ENCODE assay signal across 37 cellular contexts in genomic region chr3:63849175-63849574, GRCh38. TPM values are rescaled to one million over a fixed set of nuclear protein-coding genes. Genes with fewer than 3 reads are reported as not detected.
"Had no signal": no experiment of that assay in that cellular context is flagged by ENCODE, and none has a peak within 500 bp of the region (broad histone marks: within the 10 kb centered on the region; RNA-seq: fewer than 3 reads in every experiment).

No MANE protein-coding gene starts in this region.

- H3K27me3 Mint-ChIP-seq: naive thymus-derived CD4-positive, alpha-beta T cell; natural killer cell treated with Interleukin-12 subunit alpha and Interleukin-12 subunit beta and Interleukin-15 and Interleukin-18, amount 100 ng/mL, for 72 hours; progenitor cell of endocrine pancreas; stimulated activated memory B cell treated with anti-CD40 and anti-IgM and Interleukin-4, amounts not matched to agents 10 μg/mL and 1 μg/mL and 100 μg/mL, for 72 hours; stimulated activated naive CD8-positive, alpha-beta T cell treated with anti-CD3 and anti-CD28 coated beads, Interleukin-15, amount 100 ng/mL, for 72 hours had no signal

- DNase-seq: hypothalamus; immature natural killer cell; kidney; left colon; left lung; lower lobe of right lung; mammary epithelial cell; mesenchymal stem cell; mucosa of descending colon; naive thymus-derived CD4-positive, alpha-beta T cell; ovary; right lobe of liver; stimulated activated CD4-positive, alpha-beta T cell treated with anti-CD3 and anti-CD28 coated beads, Interleukin-1b, Interleukin-23, amount 100 ng/mL, for 48 hours; stimulated activated CD4-positive, alpha-beta T cell treated with anti-CD3 and anti-CD28 coated beads, Interleukin-2, amount 100 ng/mL, for 48 hours; stimulated activated CD4-positive, alpha-beta T cell treated with anti-CD3 and anti-CD28 coated beads, Interleukin-4, amount 100 ng/mL, for 4 hours; stimulated activated CD8-positive, alpha-beta memory T cell treated with anti-CD3 and anti-CD28 coated beads, Interleukin-4, amount 100 ng/mL, for 48 hours; stimulated activated naive CD4-positive, alpha-beta T cell treated with Interleukin-2 at 50 U/mL for 16 hours; stimulated activated naive CD8-positive, alpha-beta T cell treated with anti-CD3 and anti-CD28 coated beads, Interleukin-15, amount 100 ng/mL, for 72 hours; substantia nigra had no signal

- H3K4me2 ChIP-seq: smooth muscle cell had no signal

- H3K36me3 Mint-ChIP-seq: immature natural killer cell; natural killer cell treated with Interleukin-12 subunit alpha and Interleukin-12 subunit beta and Interleukin-15 and Interleukin-18, amount 100 ng/mL, for 72 hours had no signal

- H3K27ac ChIP-seq: left lung, lower lobe of right lung, ovary, right atrium auricular region, right lobe of liver, tibial nerve, upper lobe of left lung, vagina had no signal

- H3K4me3 ChIP-seq: left lung, lower lobe of right lung, mucosa of descending colon, ovary, right atrium auricular region, right lobe of liver, smooth muscle cell, tibial nerve, upper lobe of left lung, vagina had no signal

- H3K4me3 Mint-ChIP-seq: immature natural killer cell; mesothelial cell of epicardium; naive thymus-derived CD4-positive, alpha-beta T cell; natural killer cell treated with Interleukin-12 subunit alpha and Interleukin-12 subunit beta and Interleukin-15 and Interleukin-18, amount 100 ng/mL, for 72 hours; stimulated activated memory B cell treated with anti-CD40 and anti-IgM and Interleukin-4, amounts not matched to agents 10 μg/mL and 1 μg/mL and 100 μg/mL, for 72 hours; stimulated activated naive CD8-positive, alpha-beta T cell treated with anti-CD3 and anti-CD28 coated beads, Interleukin-15, amount 100 ng/mL, for 72 hours had no signal

- H3K27me3 ChIP-seq: left lung, ovary, right atrium auricular region, right lobe of liver, tibial nerve, upper lobe of left lung, vagina had no signal

- H3K4me1 ChIP-seq: left lung, lower lobe of right lung, vagina had no signal

- H3K36me3 ChIP-seq: left lung, lower lobe of right lung, ovary, right atrium auricular region, right lobe of liver, tibial nerve, upper lobe of left lung, vagina had no signal

- H3K9me3 Mint-ChIP-seq: immature natural killer cell; mesothelial cell of epicardium; naive thymus-derived CD4-positive, alpha-beta T cell; natural killer cell treated with Interleukin-12 subunit alpha and Interleukin-12 subunit beta and Interleukin-15 and Interleukin-18, amount 100 ng/mL, for 72 hours; stimulated activated memory B cell treated with anti-CD40 and anti-IgM and Interleukin-4, amounts not matched to agents 10 μg/mL and 1 μg/mL and 100 μg/mL, for 72 hours; stimulated activated naive CD8-positive, alpha-beta T cell treated with anti-CD3 and anti-CD28 coated beads, Interleukin-15, amount 100 ng/mL, for 72 hours had no signal

- H3K27ac Mint-ChIP-seq: immature natural killer cell; naive thymus-derived CD4-positive, alpha-beta T cell; stimulated activated memory B cell treated with anti-CD40 and anti-IgM and Interleukin-4, amounts not matched to agents 10 μg/mL and 1 μg/mL and 100 μg/mL, for 72 hours; stimulated activated naive CD8-positive, alpha-beta T cell treated with anti-CD3 and anti-CD28 coated beads, Interleukin-15, amount 100 ng/mL, for 72 hours had no signal

- ATAC-seq: left colon; left lung; lower lobe of right lung; mucosa of descending colon; naive thymus-derived CD4-positive, alpha-beta T cell; natural killer cell treated with Interleukin-12 subunit alpha and Interleukin-12 subunit beta and Interleukin-15 and Interleukin-18, amount 100 ng/mL, for 72 hours; right lobe of liver; stimulated activated memory B cell treated with anti-CD40 and anti-IgM and Interleukin-4, amounts not matched to agents 10 μg/mL and 1 μg/mL and 100 μg/mL, for 72 hours; stimulated activated naive CD8-positive, alpha-beta T cell treated with anti-CD3 and anti-CD28 coated beads, Interleukin-15, amount 100 ng/mL, for 72 hours had no signal

RNA-seq across cellular contexts. Expression of gene C3orf49, which starts 30.1 kb away (rescaled TPM):
- total RNA-seq: kidney; left colon; left lung; liver; lower lobe of right lung; mammary epithelial cell; mesothelial cell of epicardium; mucosa of descending colon; myocyte; naive thymus-derived CD4-positive, alpha-beta T cell; natural killer cell treated with Interleukin-12 subunit alpha and Interleukin-12 subunit beta and Interleukin-15 and Interleukin-18, amount 100 ng/mL, for 72 hours; omental fat pad; ovary; progenitor cell of endocrine pancreas; pulmonary artery endothelial cell; renal cortical epithelial cell; right atrium auricular region; right lobe of liver; skeletal muscle tissue; smooth muscle cell; temporal lobe; tibial nerve; upper lobe of left lung; urinary bladder; vagina had no signal
- polyA plus RNA-seq: immature natural killer cell; mammary epithelial cell; naive thymus-derived CD4-positive, alpha-beta T cell; neural cell; ovary; smooth muscle cell; urinary bladder had no signal
